14 cellular contexts compared by ENCODE assay signal in genomic region chr10:12390733-12391132, GRCh38. TPM values are rescaled to one million over a fixed set of nuclear protein-coding genes. Genes with fewer than 3 reads are reported as not detected.
DNase-seq lines count a peak whose midpoint lies in the region; ATAC-seq and TF ChIP-seq lines count a peak whose summit lies in the region.
"Had no signal": no experiment of that assay in that cellular context is flagged by ENCODE, and none has a peak within 500 bp of the region (broad histone marks: within the 10 kb centered on the region; RNA-seq: fewer than 3 reads in every experiment).

No MANE protein-coding gene starts in this region.

- peaks cover 45% of the 10 kb centered on the region for H3K4me1 ChIP-seq in BLaER1
- H3K4me1 ChIP-seq: colonic mucosa had no signal

- H3K36me3 ChIP-seq in BLaER1 = peaks cover 4% of the 10 kb centered on the region; the same call in 1 of the 2 replicates
- H3K36me3 ChIP-seq: colonic mucosa, neutrophil had no signal

- DNase-seq in astrocyte of the spinal cord (ENCODE audit: low read depth, low spot score) = peak; percentile 65
- DNase-seq in left ventricle myocardium superior = no peak
- no peak for DNase-seq in sciatic nerve (ENCODE audit: low spot score)
- DNase-seq in SIG-M5 (lab: John Stamatoyannopoulos, UW) = no peak
- DNase-seq in Kasumi-1 (lab: John Stamatoyannopoulos, UW) = no peak
- no peak for DNase-seq in DMS153 (lab: John Stamatoyannopoulos, UW)
- DNase-seq: colonic mucosa, NCI-H1105, small intestine had no signal

- ATAC-seq in left ventricle myocardium superior (peak; percentile 78), sciatic nerve (peak; percentile 60), GM19395 (IDR thresholded peaks at IDR 0.05; ENCODE audit: unreplicated experiment) (no peak)

- H3K27me3 ChIP-seq in BLaER1 = no peaks in the 10 kb centered on the region
- H3K27me3 ChIP-seq: colonic mucosa, neutrophil had no signal

- in situ Hi-C loops in astrocyte of the spinal cord (cut with HindIII; ENCODE audit: low sequenced_read_pairs) = no loop called here

- no peak overlapping the region for H3K27ac ChIP-seq in BLaER1
- H3K27ac ChIP-seq: colonic mucosa, HL-60, KMS-11, neutrophil had no signal

- intact Hi-C loops in left ventricle myocardium superior (cut with micrococcal nuclease) (no loop called here), sciatic nerve (cut with DNase I) (no loop called here)

- H3K9me3 ChIP-seq in BLaER1 = peaks cover under 1% of the 10 kb centered on the region; the same call in 1 of the 2 replicates
- H3K9me3 ChIP-seq: colonic mucosa, neutrophil had no signal

- peaks cover 23% of the 10 kb centered on the region for H4K20me1 ChIP-seq in BLaER1

- H3K9ac ChIP-seq in BLaER1 = no peak overlapping the region
- H3K9ac ChIP-seq: KMS-11 had no signal

- H3K4me2 ChIP-seq in BLaER1 = peak overlapping the region; percentile 83
- H3K4me2 ChIP-seq: KMS-11 had no signal

- no peak for TF ChIP-seq CTCF in astrocyte of the spinal cord (IDR thresholded peaks at IDR 0.05; ENCODE audit: low read depth, low read length)

- H3K4me3 ChIP-seq in BLaER1 = no peak overlapping the region
- no peak overlapping the region for H3K4me3 ChIP-seq in astrocyte of the spinal cord (ENCODE audit: low read depth, low read length)
- H3K4me3 ChIP-seq: colonic mucosa had no signal

RNA-seq across cellular contexts. Expression of gene CAMK1D, which starts 41.4 kb away (rescaled TPM):
- 8.9 TPM for total RNA-seq in left ventricle myocardium superior
- 27.1 TPM for total RNA-seq in sciatic nerve
